Comparison of ENCODE assay signal across 1 cellular context in genomic region chr2:98444436-98445166, GRCh38.
TF ChIP-seq lines count a peak whose summit lies in the region.

INPP4A (plus strand) TSS chr2:98444858; CDS start chr2:98520049, 75,191 bp downstream.

TF ChIP-seq in K562, 482 proteins besides CTCF, POLR2A, EP300 and RAD21 (continued from another document and continues in another):
- peak; percentile 46; the same call in 1 of the 2 replicates for TF ChIP-seq ZBTB40 (IDR thresholded peaks at IDR 0.05)
- no peak for TF ChIP-seq ZBTB40 (CRISPR knock-in tag; IDR thresholded peaks at IDR 0.05)
- TF ChIP-seq UBTF (IDR thresholded peaks at IDR 0.05; ENCODE audit: borderline replicate concordance in 1 of 2, low read depth in 2 of 2, low read length in 2 of 2): peak in 1 of 2 experiments; percentile 73; a peak in 1 of 4 replicates
- peak; percentile 53 for TF ChIP-seq RBFOX2 (IDR thresholded peaks at IDR 0.05; ENCODE audit: low read depth, low read length)
- TF ChIP-seq L3MBTL2 (IDR thresholded peaks at IDR 0.05): 0 out of 2 replicates have a peak, but pooled peaks have one; percentile 2
- 0 out of 2 replicates have a peak, but pooled peaks have one; percentile 27 for TF ChIP-seq OTX1 (CRISPR knock-in tag; IDR thresholded peaks at IDR 0.05)
- peak; percentile 38; the same call in 1 of the 2 replicates for TF ChIP-seq ETS1 (conservative IDR thresholded peaks at IDR 0.05; ENCODE audit: control insufficient read depth, low read depth, low read length)
- peak; percentile 85; the same call in 1 of the 2 replicates for TF ChIP-seq GATAD2B (IDR thresholded peaks at IDR 0.05; ENCODE audit: borderline replicate concordance)
- TF ChIP-seq GABPA (tag; conservative IDR thresholded peaks at IDR 0.05; ENCODE audit: low read depth): peak; percentile 55
- peak; percentile 3 for TF ChIP-seq CTCFL (IDR thresholded peaks at IDR 0.05; ENCODE audit: borderline replicate concordance, insufficient read depth, low read depth, low read length, poor library complexity, severe bottlenecking)
- TF ChIP-seq FOSL1 (tag; conservative IDR thresholded peaks at IDR 0.05): 0 out of 2 replicates have a peak, but pooled peaks have one; percentile 14
- 0 out of 2 replicates have a peak, but pooled peaks have one; percentile 47 for TF ChIP-seq GATAD2A (IDR thresholded peaks at IDR 0.05)
- 0 out of 2 replicates have a peak, but pooled peaks have one; percentile 33 for TF ChIP-seq TFAP4 (CRISPR knock-in tag; IDR thresholded peaks at IDR 0.05; ENCODE audit: borderline replicate concordance)
- peak; percentile 36 for TF ChIP-seq SAP30 (IDR thresholded peaks at IDR 0.05; ENCODE audit: borderline replicate concordance, insufficient read depth, low read depth, low read length, poor library complexity, severe bottlenecking)
- TF ChIP-seq YY1 (IDR thresholded peaks at IDR 0.05; ENCODE audit: borderline replicate concordance in 1 of 3, control insufficient read depth in 1 of 3, extremely low read depth in 1 of 3, insufficient read depth in 3 of 3, insufficient read length in 1 of 3, insufficient replicate concordance in 2 of 3, low read depth in 1 of 3, low read length in 2 of 3): peak in 1 of 3 experiments; percentile 29
- TF ChIP-seq RBBP5 (IDR thresholded peaks at IDR 0.05; ENCODE audit: borderline replicate concordance, insufficient read depth, low read length, poor library complexity, severe bottlenecking): peak; percentile 91
- TF ChIP-seq MTA3 (IDR thresholded peaks at IDR 0.05; ENCODE audit: borderline replicate concordance): no peak
- TF ChIP-seq ATF4 (CRISPR knock-in tag; IDR thresholded peaks at IDR 0.05): 0 out of 2 replicates have a peak, but pooled peaks have one; percentile 13
- TF ChIP-seq MEIS2 (IDR thresholded peaks at IDR 0.05; ENCODE audit: partially characterized antibody): peak; percentile 64
- TF ChIP-seq MCM3 (IDR thresholded peaks at IDR 0.05): no peak
- TF ChIP-seq ZBTB11 (CRISPR knock-in tag; IDR thresholded peaks at IDR 0.05): peak in 1 of 3 experiments; percentile 74; a peak in 3 of 6 replicates
- 0 out of 2 replicates have a peak, but pooled peaks have one; percentile 8 for TF ChIP-seq ELF4 (CRISPR knock-in tag; IDR thresholded peaks at IDR 0.05)
- 0 out of 2 replicates have a peak, but pooled peaks have one; percentile 44 for TF ChIP-seq HMGXB4 (CRISPR knock-in tag; IDR thresholded peaks at IDR 0.05)
- peak; percentile 66 for TF ChIP-seq CTBP1 (IDR thresholded peaks at IDR 0.05; ENCODE audit: borderline replicate concordance)
- TF ChIP-seq ZFX (CRISPR knock-in tag; IDR thresholded peaks at IDR 0.05): peak; percentile 25; the same call in 1 of the 2 replicates
